9 cellular contexts compared by ENCODE assay signal in genomic region chrX:35890699-35891098, GRCh38. TPM values are rescaled to one million over a fixed set of nuclear protein-coding genes. Genes with fewer than 3 reads are reported as not detected.
A peak's percentile ranks its signal among the peaks of the same experiment; 100 is the strongest.
DNase-seq lines count a peak whose midpoint lies in the region; ATAC-seq and TF ChIP-seq lines count a peak whose summit lies in the region.
"Had no signal": no experiment of that assay in that cellular context is flagged by ENCODE, and none has a peak within 500 bp of the region (broad histone marks: within the 10 kb centered on the region; RNA-seq: fewer than 3 reads in every experiment).

No MANE protein-coding gene starts in this region.

- H3K9ac ChIP-seq in DND-41 (ENCODE audit: low read depth, low read length): peak overlapping the region; percentile 52
- no peak overlapping the region for H3K9ac ChIP-seq in HCT116 (ENCODE audit: low read length)

- POLR2A ChIA-PET in HCT116 (lab: Charles Lee): no interaction called here

- TF ChIP-seq CTCF in DND-41 (IDR thresholded peaks at IDR 0.05; ENCODE audit: borderline replicate concordance, extremely low read depth, low read length, poor library complexity, severe bottlenecking): peak; percentile 68
- TF ChIP-seq CTCF in HCT116 (IDR thresholded peaks at IDR 0.05 in 2 of 3, conservative IDR thresholded peaks at IDR 0.05 in 1 of 3; ENCODE audit: borderline replicate concordance in 1 of 3, insufficient read depth in 1 of 3, low read depth in 2 of 3, low read length in 2 of 3): peak in 2 of 3 experiments; percentile 30 to 33; a peak in 3 of 6 replicates
- peak; percentile 43 to 62 (median 52) for TF ChIP-seq CTCF in adrenal gland (IDR thresholded peaks at IDR 0.05)

- RAD21 ChIA-PET in HCT116 (lab: Charles Lee; ENCODE audit: low non-redundant PET in 1 of 2, low total read pairs in 2 of 2, uncharacterized antibody in 2 of 2, unreplicated experiment in 2 of 2): no interaction called here

- no peak for TF ChIP-seq POLR2A in HCT116 (IDR thresholded peaks at IDR 0.05; ENCODE audit: borderline replicate concordance, extremely low read depth, insufficient read depth, insufficient read length)
- TF ChIP-seq POLR2A in adrenal gland (IDR thresholded peaks at IDR 0.05): no peak

- peak overlapping the region; percentile 60 for H3K4me2 ChIP-seq in DND-41 (ENCODE audit: insufficient read depth, low read length)
- H3K4me2 ChIP-seq in HCT116 (ENCODE audit: low read length): no peak overlapping the region

- BruUV-seq in HCT116 (replicated peaks; lab: Mats Ljungman, UMichigan): no TSS peak

- H3K9me3 ChIP-seq in DND-41 (ENCODE audit: insufficient read depth, low read length, severe bottlenecking) (no peaks in the 10 kb centered on the region), HCT116 (ENCODE audit: control insufficient read depth in 1 of 2, insufficient read depth in 1 of 2, low read depth in 1 of 2, low read length in 2 of 2) (no peaks in the 10 kb centered on the region), adrenal gland (replicated peaks in 1 of 3) (no peaks in the 10 kb centered on the region)
- H3K9me3 ChIP-seq: SJSA1 had no signal

- H3K9me2 ChIP-seq in HCT116 (ENCODE audit: insufficient read depth): no peaks in the 10 kb centered on the region

- H3K27me3 ChIP-seq in DND-41 (ENCODE audit: insufficient read depth, low read length, poor library complexity) (no peaks in the 10 kb centered on the region), HCT116 (ENCODE audit: insufficient read depth, low read length) (no peaks in the 10 kb centered on the region), adrenal gland (peaks cover 4% of the 10 kb centered on the region)
- H3K27me3 ChIP-seq: SJSA1 had no signal

- H3K27ac ChIP-seq in DND-41 (ENCODE audit: low read length) (peak overlapping the region; percentile 71), HCT116 (ENCODE audit: low read depth, low read length) (no peak overlapping the region), adrenal gland (no peak overlapping the region)
- H3K27ac ChIP-seq: SJSA1 had no signal

- 0 out of 2 replicates have a peak, but pooled peaks have one; percentile 17 for TF ChIP-seq RAD21 in HCT116 (IDR thresholded peaks at IDR 0.05; ENCODE audit: low read depth)

- H3K4me3 ChIP-seq in DND-41 (ENCODE audit: low read depth in 1 of 2, low read length in 2 of 2) (peak overlapping the region in 1 of 2 experiments; percentile 55; a peak in 3 of 4 replicates), HCT116 (replicated peaks in 1 of 2; ENCODE audit: low read depth in 1 of 2, low read length in 2 of 2) (no peak overlapping the region), adrenal gland (no peak overlapping the region)
- H3K4me3 ChIP-seq: SJSA1 had no signal

- CTCF ChIA-PET in HCT116 (lab: Charles Lee): no interaction called here

- H3K4me1 ChIP-seq in DND-41 (ENCODE audit: insufficient read depth, low read length): peaks cover 28% of the 10 kb centered on the region
- H3K4me1 ChIP-seq in HCT116 (ENCODE audit: control insufficient read depth in 1 of 2, insufficient read depth in 2 of 2, low read length in 2 of 2): no peaks in the 10 kb centered on the region
- H3K4me1 ChIP-seq in adrenal gland (replicated peaks in 1 of 2): no peaks in the 10 kb centered on the region
- H3K4me1 ChIP-seq: SJSA1 had no signal

- ATAC-seq in DND-41 (ENCODE audit: insufficient read depth, low read depth) (peak; percentile 91), HCT116 (no peak), GM18511 (IDR thresholded peaks at IDR 0.05; ENCODE audit: unreplicated experiment) (no peak), GM21529 (IDR thresholded peaks at IDR 0.05; ENCODE audit: unreplicated experiment) (no peak)

- 36 to 62% (median 58%) methylated on average over 5 to 9 of the region's 9 CpGs for WGBS in adrenal gland, 4 donors

- H3K36me3 ChIP-seq in DND-41 (ENCODE audit: insufficient read depth, low read length) (no peaks in the 10 kb centered on the region), HCT116 (ENCODE audit: control insufficient read depth in 1 of 2, insufficient read depth in 2 of 2, low read length in 2 of 2) (no peaks in the 10 kb centered on the region), adrenal gland (replicated peaks in 1 of 2) (no peaks in the 10 kb centered on the region)
- H3K36me3 ChIP-seq: SJSA1 had no signal

- peak overlapping the region; percentile 79 for H2AFZ ChIP-seq in DND-41 (ENCODE audit: low read depth, low read length)
- no peak overlapping the region for H2AFZ ChIP-seq in HCT116 (ENCODE audit: low read depth, low read length, poor library complexity, severe bottlenecking)

- H4K20me1 ChIP-seq in DND-41 (ENCODE audit: insufficient read depth, low read length): no peaks in the 10 kb centered on the region
- no peaks in the 10 kb centered on the region for H4K20me1 ChIP-seq in HCT116 (ENCODE audit: insufficient read depth)

- intact Hi-C loops in HCT116 (cut with micrococcal nuclease): no loop called here
- intact Hi-C loops in adrenal gland (cut with DNase I): no loop called here

- peak; percentile 59 for DNase-seq in DND-41
- no peak for DNase-seq in HCT116 (ENCODE audit: low read depth, low spot score)
- DNase-seq in NCI-H2171 treated with DMSO at 0.1 percent for 48 hours (lab: John Stamatoyannopoulos, UW): peak; percentile 17
- DNase-seq in adrenal gland: peak; percentile 14 to 61 (median 52)
- peak; percentile 79 for DNase-seq in kidney tubule cell (ENCODE audit: low spot score)
- DNase-seq in activated CD8-positive, alpha-beta memory T cell treated with anti-CD3 and anti-CD28 coated beads, Interleukin-2, amount 50 U/mL, for 4 hours: no peak

- peaks cover 13% of the 10 kb centered on the region for H3K79me2 ChIP-seq in DND-41 (ENCODE audit: insufficient read depth, low read length)
- no peaks in the 10 kb centered on the region for H3K79me2 ChIP-seq in HCT116 (ENCODE audit: insufficient read depth, low read length)

TF ChIP-seq in HCT116, 20 proteins besides CTCF, POLR2A, EP300 and RAD21:
- TF ChIP-seq YY1 (IDR thresholded peaks at IDR 0.05; ENCODE audit: extremely low read depth, insufficient replicate concordance, low read depth, low read length) (no peak), ZFX (IDR thresholded peaks at IDR 0.05) (no peak), ZBTB33 (IDR thresholded peaks at IDR 0.05; ENCODE audit: extremely low read depth, insufficient replicate concordance, low read length) (no peak), JUND (IDR thresholded peaks at IDR 0.05) (no peak), EGR1 (IDR thresholded peaks at IDR 0.05; ENCODE audit: low read depth) (no peak), MAX (IDR thresholded peaks at IDR 0.05) (no peak), EZH2 (IDR thresholded peaks at IDR 0.05) (no peak), SP1 (IDR thresholded peaks at IDR 0.05; ENCODE audit: low read depth) (no peak), ATF3 (IDR thresholded peaks at IDR 0.05) (no peak), FOSL1 (IDR thresholded peaks at IDR 0.05; ENCODE audit: low read depth) (no peak), ELF1 (IDR thresholded peaks at IDR 0.05; ENCODE audit: borderline replicate concordance, low read depth) (no peak), CBX3 (IDR thresholded peaks at IDR 0.05; ENCODE audit: low read depth) (no peak), SIN3A (IDR thresholded peaks at IDR 0.05; ENCODE audit: low read depth) (no peak), TCF7L2 (IDR thresholded peaks at IDR 0.05; ENCODE audit: borderline replicate concordance, extremely low read depth, insufficient read depth, insufficient read length) (no peak)

RNA-seq across cellular contexts. Expression of gene CFAP47, which starts 28.8 kb away (rescaled TPM):
- not detected for total RNA-seq in HCT116 (2021; ENCODE audit: unreplicated experiment)
- not detected in 2 replicates for polyA plus RNA-seq in HCT116 (2012)
- total RNA-seq in adrenal gland: under 1 TPM in 3 of 8 donors, not detected in 5; 0.04 to 0.61 (median 0.14) TPM
- polyA plus RNA-seq in adrenal gland: under 1 TPM; 0.03 to 0.48 (median 0.08) TPM
- total RNA-seq: SJSA1 had no signal

Comparison
In these comparisons a context has a peak if more than half of its experiments do, and no peak if none do; other contexts are left out.
1. DNase-seq: peak in DND-41 (single experiment), NCI-H2171 treated with DMSO at 0.1 percent for 48 hours (single experiment), adrenal gland (7 of 7) and kidney tubule cell (single experiment); none in HCT116 (single experiment) and activated CD8-positive, alpha-beta memory T cell treated with anti-CD3 and anti-CD28 coated beads, Interleukin-2, amount 50 U/mL, for 4 hours (single experiment).
2. Peak in every context shown above with its lines, with median percentiles within 50 percentile points of each other: CTCF ChIP-seq.